ENCODE assay signal across 1 cellular context in the genomic region with DNA sequence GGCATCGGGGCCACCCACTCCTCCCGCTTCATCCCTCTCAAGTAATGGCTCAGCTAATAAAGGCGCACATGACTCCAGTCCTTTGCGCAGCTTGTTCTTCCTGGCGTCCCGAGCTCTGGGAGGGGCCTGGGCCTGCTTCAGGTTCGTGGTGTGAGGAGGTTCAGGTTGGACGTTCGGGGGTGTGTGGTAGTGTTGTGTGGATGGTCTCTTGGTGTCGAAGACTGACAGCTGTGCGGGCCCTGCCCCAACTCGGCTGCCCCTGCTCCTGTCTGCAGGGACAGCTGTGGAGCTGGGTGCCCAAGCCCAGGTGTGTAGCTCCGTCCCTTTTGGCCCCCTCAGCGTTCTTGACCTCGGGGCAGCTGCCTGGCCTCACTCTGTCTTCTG.
TF ChIP-seq lines count a peak whose summit lies in the region.

No MANE protein-coding gene starts in this region.

TF ChIP-seq in H1, 55 proteins besides CTCF, POLR2A, EP300 and RAD21:
- TF ChIP-seq, protein P1, sequence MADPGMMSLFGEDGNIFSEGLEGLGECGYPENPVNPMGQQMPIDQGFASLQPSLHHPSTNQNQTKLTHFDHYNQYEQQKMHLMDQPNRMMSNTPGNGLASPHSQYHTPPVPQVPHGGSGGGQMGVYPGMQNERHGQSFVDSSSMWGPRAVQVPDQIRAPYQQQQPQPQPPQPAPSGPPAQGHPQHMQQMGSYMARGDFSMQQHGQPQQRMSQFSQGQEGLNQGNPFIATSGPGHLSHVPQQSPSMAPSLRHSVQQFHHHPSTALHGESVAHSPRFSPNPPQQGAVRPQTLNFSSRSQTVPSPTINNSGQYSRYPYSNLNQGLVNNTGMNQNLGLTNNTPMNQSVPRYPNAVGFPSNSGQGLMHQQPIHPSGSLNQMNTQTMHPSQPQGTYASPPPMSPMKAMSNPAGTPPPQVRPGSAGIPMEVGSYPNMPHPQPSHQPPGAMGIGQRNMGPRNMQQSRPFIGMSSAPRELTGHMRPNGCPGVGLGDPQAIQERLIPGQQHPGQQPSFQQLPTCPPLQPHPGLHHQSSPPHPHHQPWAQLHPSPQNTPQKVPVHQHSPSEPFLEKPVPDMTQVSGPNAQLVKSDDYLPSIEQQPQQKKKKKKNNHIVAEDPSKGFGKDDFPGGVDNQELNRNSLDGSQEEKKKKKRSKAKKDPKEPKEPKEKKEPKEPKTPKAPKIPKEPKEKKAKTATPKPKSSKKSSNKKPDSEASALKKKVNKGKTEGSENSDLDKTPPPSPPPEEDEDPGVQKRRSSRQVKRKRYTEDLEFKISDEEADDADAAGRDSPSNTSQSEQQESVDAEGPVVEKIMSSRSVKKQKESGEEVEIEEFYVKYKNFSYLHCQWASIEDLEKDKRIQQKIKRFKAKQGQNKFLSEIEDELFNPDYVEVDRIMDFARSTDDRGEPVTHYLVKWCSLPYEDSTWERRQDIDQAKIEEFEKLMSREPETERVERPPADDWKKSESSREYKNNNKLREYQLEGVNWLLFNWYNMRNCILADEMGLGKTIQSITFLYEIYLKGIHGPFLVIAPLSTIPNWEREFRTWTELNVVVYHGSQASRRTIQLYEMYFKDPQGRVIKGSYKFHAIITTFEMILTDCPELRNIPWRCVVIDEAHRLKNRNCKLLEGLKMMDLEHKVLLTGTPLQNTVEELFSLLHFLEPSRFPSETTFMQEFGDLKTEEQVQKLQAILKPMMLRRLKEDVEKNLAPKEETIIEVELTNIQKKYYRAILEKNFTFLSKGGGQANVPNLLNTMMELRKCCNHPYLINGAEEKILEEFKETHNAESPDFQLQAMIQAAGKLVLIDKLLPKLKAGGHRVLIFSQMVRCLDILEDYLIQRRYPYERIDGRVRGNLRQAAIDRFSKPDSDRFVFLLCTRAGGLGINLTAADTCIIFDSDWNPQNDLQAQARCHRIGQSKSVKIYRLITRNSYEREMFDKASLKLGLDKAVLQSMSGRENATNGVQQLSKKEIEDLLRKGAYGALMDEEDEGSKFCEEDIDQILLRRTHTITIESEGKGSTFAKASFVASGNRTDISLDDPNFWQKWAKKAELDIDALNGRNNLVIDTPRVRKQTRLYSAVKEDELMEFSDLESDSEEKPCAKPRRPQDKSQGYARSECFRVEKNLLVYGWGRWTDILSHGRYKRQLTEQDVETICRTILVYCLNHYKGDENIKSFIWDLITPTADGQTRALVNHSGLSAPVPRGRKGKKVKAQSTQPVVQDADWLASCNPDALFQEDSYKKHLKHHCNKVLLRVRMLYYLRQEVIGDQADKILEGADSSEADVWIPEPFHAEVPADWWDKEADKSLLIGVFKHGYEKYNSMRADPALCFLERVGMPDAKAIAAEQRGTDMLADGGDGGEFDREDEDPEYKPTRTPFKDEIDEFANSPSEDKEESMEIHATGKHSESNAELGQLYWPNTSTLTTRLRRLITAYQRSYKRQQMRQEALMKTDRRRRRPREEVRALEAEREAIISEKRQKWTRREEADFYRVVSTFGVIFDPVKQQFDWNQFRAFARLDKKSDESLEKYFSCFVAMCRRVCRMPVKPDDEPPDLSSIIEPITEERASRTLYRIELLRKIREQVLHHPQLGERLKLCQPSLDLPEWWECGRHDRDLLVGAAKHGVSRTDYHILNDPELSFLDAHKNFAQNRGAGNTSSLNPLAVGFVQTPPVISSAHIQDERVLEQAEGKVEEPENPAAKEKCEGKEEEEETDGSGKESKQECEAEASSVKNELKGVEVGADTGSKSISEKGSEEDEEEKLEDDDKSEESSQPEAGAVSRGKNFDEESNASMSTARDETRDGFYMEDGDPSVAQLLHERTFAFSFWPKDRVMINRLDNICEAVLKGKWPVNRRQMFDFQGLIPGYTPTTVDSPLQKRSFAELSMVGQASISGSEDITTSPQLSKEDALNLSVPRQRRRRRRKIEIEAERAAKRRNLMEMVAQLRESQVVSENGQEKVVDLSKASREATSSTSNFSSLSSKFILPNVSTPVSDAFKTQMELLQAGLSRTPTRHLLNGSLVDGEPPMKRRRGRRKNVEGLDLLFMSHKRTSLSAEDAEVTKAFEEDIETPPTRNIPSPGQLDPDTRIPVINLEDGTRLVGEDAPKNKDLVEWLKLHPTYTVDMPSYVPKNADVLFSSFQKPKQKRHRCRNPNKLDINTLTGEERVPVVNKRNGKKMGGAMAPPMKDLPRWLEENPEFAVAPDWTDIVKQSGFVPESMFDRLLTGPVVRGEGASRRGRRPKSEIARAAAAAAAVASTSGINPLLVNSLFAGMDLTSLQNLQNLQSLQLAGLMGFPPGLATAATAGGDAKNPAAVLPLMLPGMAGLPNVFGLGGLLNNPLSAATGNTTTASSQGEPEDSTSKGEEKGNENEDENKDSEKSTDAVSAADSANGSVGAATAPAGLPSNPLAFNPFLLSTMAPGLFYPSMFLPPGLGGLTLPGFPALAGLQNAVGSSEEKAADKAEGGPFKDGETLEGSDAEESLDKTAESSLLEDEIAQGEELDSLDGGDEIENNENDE (IDR thresholded peaks at IDR 0.05; ENCODE audit: insufficient replicate concordance, low read length) = no peak
- no peak for TF ChIP-seq SP2 (IDR thresholded peaks at IDR 0.05; ENCODE audit: low read length)
- TF ChIP-seq ASH2L (IDR thresholded peaks at IDR 0.05; ENCODE audit: low read length) = no peak
- TF ChIP-seq CHD2 (IDR thresholded peaks at IDR 0.05; ENCODE audit: low read length) = no peak
- TF ChIP-seq SP4 (IDR thresholded peaks at IDR 0.05; ENCODE audit: low read length) = no peak
- TF ChIP-seq TCF12 (IDR thresholded peaks at IDR 0.05; ENCODE audit: low read depth, low read length) = no peak
- TF ChIP-seq, protein P2, sequence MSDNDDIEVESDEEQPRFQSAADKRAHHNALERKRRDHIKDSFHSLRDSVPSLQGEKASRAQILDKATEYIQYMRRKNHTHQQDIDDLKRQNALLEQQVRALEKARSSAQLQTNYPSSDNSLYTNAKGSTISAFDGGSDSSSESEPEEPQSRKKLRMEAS (IDR thresholded peaks at IDR 0.05) = no peak
